ENCODE assay signal across 38 cellular contexts in genomic region chr1:247895976-247896375, GRCh38. TPM values are rescaled to one million over a fixed set of nuclear protein-coding genes. Genes with fewer than 3 reads are reported as not detected.
"Had no signal": no experiment of that assay in that cellular context is flagged by ENCODE, and none has a peak within 500 bp of the region (broad histone marks: within the 10 kb centered on the region; RNA-seq: fewer than 3 reads in every experiment).

No MANE protein-coding gene starts in this region.

- H3K27ac Mint-ChIP-seq: activated B cell treated with CpG ODN at 0.5 μM for 24 hours; activated CD4-positive, alpha-beta memory T cell treated with anti-CD3 and anti-CD28 coated beads for 36 hours; activated CD4-positive, alpha-beta T cell treated with anti-CD3 and anti-CD28 coated beads, Interleukin-2, amount 10 ng/mL, durations not matched to agents 24 days and 14 days; activated CD8-positive, alpha-beta T cell treated with anti-CD3 and anti-CD28 coated beads for 36 hours; activated naive CD4-positive, alpha-beta T cell treated with anti-CD3 and anti-CD28 coated beads for 36 hours; activated naive CD8-positive, alpha-beta T cell treated with anti-CD3 and anti-CD28 coated beads for 36 hours; activated T-cell treated with anti-CD3 and anti-CD28 coated beads, Interleukin-2, amount 50 U/mL, for 72 hours; activated T-helper 1 cell treated with anti-CD3 and anti-CD28 coated beads, Interleukin-12 subunit alpha, Interleukin-12 subunit beta, Interleukin-2, Interleukin-4 antibody, amounts not matched to agents 30 ng/mL and 10 ng/mL and 1 ng/mL, durations not matched to agents 14 hours and 24 hours and 36 hours; activated T-helper 17 cell treated with anti-CD3 and anti-CD28 coated beads, Interleukin-2, amount 50 U/mL, for 72 hours; T-helper 1 cell treated with Interleukin-12 subunit alpha and Interleukin-12 subunit beta and Interleukin-4 antibody, amounts not matched to agents 30 μg/mL and 1 μg/mL, for 36 hours; T-helper 2 cell treated with Interferon-gamma antibody and Interleukin-4, amounts not matched to agents 5 μg/mL and 100 μg/mL, for 36 hours had no signal

- DNase-seq: activated B cell treated with CpG ODN at 0.5 μM for 24 hours; activated CD4-positive, alpha-beta memory T cell treated with anti-CD3 and anti-CD28 coated beads for 36 hours; activated CD4-positive, alpha-beta T cell treated with anti-CD3 and anti-CD28 coated beads for 4 hours; activated CD4-positive, alpha-beta T cell treated with anti-CD3 and anti-CD28 coated beads, Interleukin-2, amount 50 U/mL, for 1 hour; activated CD4-positive, alpha-beta T cell treated with anti-CD3 and anti-CD28 coated beads, Interleukin-2, amount 50 U/mL, for 4 hours; activated CD4-positive, CD25-positive, alpha-beta regulatory T cell treated with anti-CD3 and anti-CD28 coated beads, Interleukin-2, amount 50 U/mL, for 72 hours; activated CD8-positive, alpha-beta memory T cell treated with anti-CD3 and anti-CD28 coated beads, Interleukin-2, amount 50 U/mL, for 4 hours; activated CD8-positive, alpha-beta T cell treated with anti-CD3 and anti-CD28 coated beads for 36 hours; activated effector memory CD4-positive, alpha-beta T cell treated with anti-CD3 and anti-CD28 coated beads, Interleukin-2, amount 50 U/mL, for 16 hours; activated gamma-delta T cell treated with Interleukin-2 at 50 U/mL for 16 hours; activated naive CD4-positive, alpha-beta T cell; activated naive CD4-positive, alpha-beta T cell treated with anti-CD3 and anti-CD28 coated beads for 36 hours; activated naive CD4-positive, alpha-beta T cell treated with anti-CD3 and anti-CD28 coated beads, Interleukin-2, amount 50 U/mL, for 16 hours; activated naive CD8-positive, alpha-beta T cell treated with anti-CD3 and anti-CD28 coated beads for 36 hours; activated T-cell treated with anti-CD3 and anti-CD28 coated beads for 4 hours; activated T-cell treated with anti-CD3 and anti-CD28 coated beads, Interleukin-2, amount 50 U/mL, for 1 hour; activated T-cell treated with anti-CD3 and anti-CD28 coated beads, Interleukin-2, amount 50 U/mL, for 4 hours; activated T-cell treated with anti-CD3 and anti-CD28 coated beads, Interleukin-2, amount 50 U/mL, for 72 hours; adrenal gland; amniotic stem cell; aorta; body of pancreas; brain microvascular endothelial cell; SW 1271; T-helper 1 cell; T-helper 2 cell; T-helper 9 cell had no signal

- H3K27ac ChIP-seq: adrenal gland, body of pancreas, brain microvascular endothelial cell, breast epithelium, VCaP had no signal

- H3K36me3 ChIP-seq: adrenal gland, brain microvascular endothelial cell, breast epithelium had no signal

- H3K9me3 ChIP-seq: adrenal gland had no signal

- H3K4me1 Mint-ChIP-seq: activated B cell treated with CpG ODN at 0.5 μM for 24 hours; activated CD4-positive, alpha-beta T cell treated with anti-CD3 and anti-CD28 coated beads, Interleukin-2, amount 10 ng/mL, durations not matched to agents 24 days and 14 days; activated naive CD8-positive, alpha-beta T cell treated with anti-CD3 and anti-CD28 coated beads for 36 hours; activated T-helper 17 cell treated with anti-CD3 and anti-CD28 coated beads, Interleukin-2, amount 50 U/mL, for 72 hours had no signal

- H3K9me3 Mint-ChIP-seq: activated B cell treated with CpG ODN at 0.5 μM for 24 hours; activated CD4-positive, alpha-beta memory T cell treated with anti-CD3 and anti-CD28 coated beads for 36 hours; activated CD4-positive, alpha-beta T cell treated with anti-CD3 and anti-CD28 coated beads, Interleukin-2, amount 10 ng/mL, durations not matched to agents 24 days and 14 days; activated naive CD4-positive, alpha-beta T cell treated with anti-CD3 and anti-CD28 coated beads for 36 hours; activated T-cell treated with anti-CD3 and anti-CD28 coated beads, Interleukin-2, amount 50 U/mL, for 4 hours; activated T-helper 1 cell treated with anti-CD3 and anti-CD28 coated beads, Interleukin-12 subunit alpha, Interleukin-12 subunit beta, Interleukin-2, Interleukin-4 antibody, amounts not matched to agents 30 ng/mL and 10 ng/mL and 1 ng/mL, durations not matched to agents 14 hours and 24 hours and 36 hours; activated T-helper 17 cell treated with anti-CD3 and anti-CD28 coated beads, Interleukin-2, amount 50 U/mL, for 72 hours; T-helper 1 cell treated with Interleukin-12 subunit alpha and Interleukin-12 subunit beta and Interleukin-4 antibody, amounts not matched to agents 30 μg/mL and 1 μg/mL, for 36 hours; T-helper 2 cell treated with Interferon-gamma antibody and Interleukin-4, amounts not matched to agents 5 μg/mL and 100 μg/mL, for 36 hours had no signal

- H3K4me1 ChIP-seq: adrenal gland, body of pancreas, breast epithelium had no signal

- H3K36me3 Mint-ChIP-seq: activated CD4-positive, alpha-beta memory T cell treated with anti-CD3 and anti-CD28 coated beads for 36 hours; activated naive CD8-positive, alpha-beta T cell treated with anti-CD3 and anti-CD28 coated beads for 36 hours had no signal

- H3K4me3 Mint-ChIP-seq: activated B cell treated with CpG ODN at 0.5 μM for 24 hours; activated CD4-positive, alpha-beta memory T cell treated with anti-CD3 and anti-CD28 coated beads for 36 hours; activated CD4-positive, alpha-beta T cell treated with anti-CD3 and anti-CD28 coated beads, Interleukin-2, amount 10 ng/mL, durations not matched to agents 24 days and 14 days; activated CD8-positive, alpha-beta T cell treated with anti-CD3 and anti-CD28 coated beads for 36 hours; activated naive CD4-positive, alpha-beta T cell treated with anti-CD3 and anti-CD28 coated beads for 36 hours; activated naive CD8-positive, alpha-beta T cell treated with anti-CD3 and anti-CD28 coated beads for 36 hours; activated T-cell treated with anti-CD3 and anti-CD28 coated beads, Interleukin-2, amount 50 U/mL, for 4 hours; activated T-cell treated with anti-CD3 and anti-CD28 coated beads, Interleukin-2, amount 50 U/mL, for 72 hours; activated T-helper 1 cell treated with anti-CD3 and anti-CD28 coated beads, Interleukin-12 subunit alpha, Interleukin-12 subunit beta, Interleukin-2, Interleukin-4 antibody, amounts not matched to agents 30 ng/mL and 10 ng/mL and 1 ng/mL, durations not matched to agents 14 hours and 24 hours and 36 hours; activated T-helper 17 cell treated with anti-CD3 and anti-CD28 coated beads, Interleukin-2, amount 50 U/mL, for 72 hours; T-helper 1 cell treated with Interleukin-12 subunit alpha and Interleukin-12 subunit beta and Interleukin-4 antibody, amounts not matched to agents 30 μg/mL and 1 μg/mL, for 36 hours; T-helper 2 cell treated with Interferon-gamma antibody and Interleukin-4, amounts not matched to agents 5 μg/mL and 100 μg/mL, for 36 hours had no signal

- H3K4me3 ChIP-seq: adrenal gland, body of pancreas, breast epithelium had no signal

- H3K27me3 Mint-ChIP-seq: activated B cell treated with CpG ODN at 0.5 μM for 24 hours; activated CD4-positive, alpha-beta memory T cell treated with anti-CD3 and anti-CD28 coated beads for 36 hours; activated CD4-positive, alpha-beta T cell treated with anti-CD3 and anti-CD28 coated beads, Interleukin-2, amount 10 ng/mL, durations not matched to agents 24 days and 14 days; activated CD8-positive, alpha-beta T cell treated with anti-CD3 and anti-CD28 coated beads for 36 hours; activated naive CD8-positive, alpha-beta T cell treated with anti-CD3 and anti-CD28 coated beads for 36 hours; activated T-helper 17 cell treated with anti-CD3 and anti-CD28 coated beads, Interleukin-2, amount 50 U/mL, for 72 hours had no signal

- ATAC-seq: activated CD8-positive, alpha-beta T cell treated with anti-CD3 and anti-CD28 coated beads for 36 hours; activated naive CD4-positive, alpha-beta T cell treated with anti-CD3 and anti-CD28 coated beads, Interleukin-2, amount 50 U/mL, for 72 hours; activated T-cell treated with anti-CD3 and anti-CD28 coated beads, Interleukin-2, amount 50 U/mL, for 4 hours; activated T-cell treated with anti-CD3 and anti-CD28 coated beads, Interleukin-2, amount 50 U/mL, for 72 hours; activated T-helper 17 cell treated with anti-CD3 and anti-CD28 coated beads, Interleukin-2, amount 50 U/mL, for 72 hours; body of pancreas had no signal

- H3K27me3 ChIP-seq: adrenal gland, body of pancreas, brain microvascular endothelial cell, breast epithelium had no signal

RNA-seq across cellular contexts. Expression of gene OR2W3, which starts 0.6 kb away (rescaled TPM):
- total RNA-seq: activated CD4-positive, alpha-beta memory T cell treated with anti-CD3 and anti-CD28 coated beads for 36 hours; activated CD4-positive, alpha-beta T cell treated with anti-CD3 and anti-CD28 coated beads, Interleukin-2, amount 10 ng/mL, durations not matched to agents 24 days and 14 days; activated CD8-positive, alpha-beta memory T cell treated with anti-CD3 and anti-CD28 coated beads for 36 hours; activated CD8-positive, alpha-beta T cell treated with anti-CD3 and anti-CD28 coated beads for 36 hours; activated naive CD4-positive, alpha-beta T cell treated with anti-CD3 and anti-CD28 coated beads for 36 hours; activated naive CD4-positive, alpha-beta T cell treated with anti-CD3 and anti-CD28 coated beads, Interleukin-2, amount 50 U/mL, for 72 hours; activated naive CD8-positive, alpha-beta T cell treated with anti-CD3 and anti-CD28 coated beads for 36 hours; activated T-cell treated with anti-CD3 and anti-CD28 coated beads, Interleukin-2, amount 50 U/mL, for 4 hours; activated T-cell treated with anti-CD3 and anti-CD28 coated beads, Interleukin-2, amount 50 U/mL, for 72 hours; activated T-helper 1 cell treated with anti-CD3 and anti-CD28 coated beads, Interleukin-12 subunit alpha, Interleukin-12 subunit beta, Interleukin-2, Interleukin-4 antibody, amounts not matched to agents 30 ng/mL and 10 ng/mL and 1 ng/mL, durations not matched to agents 14 hours and 24 hours and 36 hours; activated T-helper 17 cell treated with anti-CD3 and anti-CD28 coated beads, Interleukin-2, amount 50 U/mL, for 72 hours; cardiac septum had no signal
- polyA plus RNA-seq: aorta had no signal

RNA-seq across cellular contexts. Expression of gene OR2T8, which starts 24.1 kb away (rescaled TPM):
- total RNA-seq: activated B cell treated with CpG ODN at 0.5 μM for 24 hours; activated CD4-positive, alpha-beta memory T cell treated with anti-CD3 and anti-CD28 coated beads for 36 hours; activated CD4-positive, alpha-beta T cell treated with anti-CD3 and anti-CD28 coated beads, Interleukin-2, amount 10 ng/mL, durations not matched to agents 24 days and 14 days; activated CD8-positive, alpha-beta memory T cell treated with anti-CD3 and anti-CD28 coated beads for 36 hours; activated CD8-positive, alpha-beta T cell treated with anti-CD3 and anti-CD28 coated beads for 36 hours; activated naive CD4-positive, alpha-beta T cell treated with anti-CD3 and anti-CD28 coated beads for 36 hours; activated naive CD4-positive, alpha-beta T cell treated with anti-CD3 and anti-CD28 coated beads, Interleukin-2, amount 50 U/mL, for 72 hours; activated naive CD8-positive, alpha-beta T cell treated with anti-CD3 and anti-CD28 coated beads for 36 hours; activated T-cell treated with anti-CD3 and anti-CD28 coated beads, Interleukin-2, amount 50 U/mL, for 4 hours; activated T-cell treated with anti-CD3 and anti-CD28 coated beads, Interleukin-2, amount 50 U/mL, for 72 hours; activated T-helper 1 cell treated with anti-CD3 and anti-CD28 coated beads, Interleukin-12 subunit alpha, Interleukin-12 subunit beta, Interleukin-2, Interleukin-4 antibody, amounts not matched to agents 30 ng/mL and 10 ng/mL and 1 ng/mL, durations not matched to agents 14 hours and 24 hours and 36 hours; activated T-helper 17 cell treated with anti-CD3 and anti-CD28 coated beads, Interleukin-2, amount 50 U/mL, for 72 hours; adrenal gland; aorta; astrocyte; body of pancreas; breast epithelium; cardiac septum had no signal
- polyA plus RNA-seq: adrenal gland, aorta had no signal

RNA-seq across cellular contexts. Expression of gene OR2AJ1, which starts 28.7 kb away (rescaled TPM):
- total RNA-seq: activated B cell treated with CpG ODN at 0.5 μM for 24 hours; activated CD4-positive, alpha-beta memory T cell treated with anti-CD3 and anti-CD28 coated beads for 36 hours; activated CD4-positive, alpha-beta T cell treated with anti-CD3 and anti-CD28 coated beads, Interleukin-2, amount 10 ng/mL, durations not matched to agents 24 days and 14 days; activated CD8-positive, alpha-beta memory T cell treated with anti-CD3 and anti-CD28 coated beads for 36 hours; activated CD8-positive, alpha-beta T cell treated with anti-CD3 and anti-CD28 coated beads for 36 hours; activated naive CD4-positive, alpha-beta T cell treated with anti-CD3 and anti-CD28 coated beads for 36 hours; activated naive CD4-positive, alpha-beta T cell treated with anti-CD3 and anti-CD28 coated beads, Interleukin-2, amount 50 U/mL, for 72 hours; activated naive CD8-positive, alpha-beta T cell treated with anti-CD3 and anti-CD28 coated beads for 36 hours; activated T-cell treated with anti-CD3 and anti-CD28 coated beads, Interleukin-2, amount 50 U/mL, for 4 hours; activated T-cell treated with anti-CD3 and anti-CD28 coated beads, Interleukin-2, amount 50 U/mL, for 72 hours; activated T-helper 1 cell treated with anti-CD3 and anti-CD28 coated beads, Interleukin-12 subunit alpha, Interleukin-12 subunit beta, Interleukin-2, Interleukin-4 antibody, amounts not matched to agents 30 ng/mL and 10 ng/mL and 1 ng/mL, durations not matched to agents 14 hours and 24 hours and 36 hours; activated T-helper 17 cell treated with anti-CD3 and anti-CD28 coated beads, Interleukin-2, amount 50 U/mL, for 72 hours; adrenal gland; aorta; astrocyte; body of pancreas; breast epithelium; cardiac septum had no signal
- polyA plus RNA-seq: adrenal gland, aorta had no signal

RNA-seq across cellular contexts. Expression of gene OR2L8, which starts 52.7 kb away (rescaled TPM):
- total RNA-seq: activated B cell treated with CpG ODN at 0.5 μM for 24 hours; activated CD4-positive, alpha-beta memory T cell treated with anti-CD3 and anti-CD28 coated beads for 36 hours; activated CD4-positive, alpha-beta T cell treated with anti-CD3 and anti-CD28 coated beads, Interleukin-2, amount 10 ng/mL, durations not matched to agents 24 days and 14 days; activated CD8-positive, alpha-beta memory T cell treated with anti-CD3 and anti-CD28 coated beads for 36 hours; activated naive CD8-positive, alpha-beta T cell treated with anti-CD3 and anti-CD28 coated beads for 36 hours; activated T-cell treated with anti-CD3 and anti-CD28 coated beads, Interleukin-2, amount 50 U/mL, for 4 hours; activated T-cell treated with anti-CD3 and anti-CD28 coated beads, Interleukin-2, amount 50 U/mL, for 72 hours; activated T-helper 17 cell treated with anti-CD3 and anti-CD28 coated beads, Interleukin-2, amount 50 U/mL, for 72 hours; adrenal gland; astrocyte; body of pancreas; cardiac septum had no signal
- polyA plus RNA-seq: adrenal gland, aorta had no signal
